17 cellular contexts compared by ENCODE assay signal in the genomic region with DNA sequence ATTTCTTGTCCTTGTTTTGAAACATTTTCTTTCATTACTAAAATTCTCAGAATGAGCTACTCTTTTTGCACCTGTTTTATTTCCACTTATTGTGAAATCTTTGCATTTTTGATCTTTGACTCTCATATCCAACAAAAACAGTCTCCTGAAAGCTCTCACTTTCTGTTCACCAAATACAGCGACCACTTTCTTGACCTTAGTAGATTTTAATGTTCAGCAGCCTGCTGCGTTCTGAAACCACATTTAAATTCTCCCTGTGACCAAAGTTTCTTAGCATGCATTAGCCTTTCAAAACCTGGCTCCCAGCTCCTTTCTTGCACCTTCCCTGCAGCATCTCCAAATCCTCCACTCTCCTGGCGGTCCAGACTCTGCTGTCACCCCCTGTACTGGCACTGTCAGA.
"Had no signal": no experiment of that assay in that cellular context is flagged by ENCODE, and none has a peak within 500 bp of the region (broad histone marks: within the 10 kb centered on the region; RNA-seq: fewer than 3 reads in every experiment).

No MANE protein-coding gene starts in this region.

- H3K9me3 ChIP-seq: adrenal gland had no signal

- H3K27ac ChIP-seq: adrenal gland, cardiac muscle cell, heart right ventricle had no signal

- H3K4me3 ChIP-seq: adrenal gland, cardiac muscle cell, heart right ventricle had no signal

- ATAC-seq: activated CD4-positive, alpha-beta T cell treated with anti-CD3 and anti-CD28 coated beads for 36 hours; activated T-helper 17 cell treated with anti-CD3 and anti-CD28 coated beads, Interleukin-2, amount 50 U/mL, for 72 hours; heart right ventricle; WTC11 had no signal

- H3K4me1 ChIP-seq: adrenal gland had no signal

- DNase-seq: activated CD4-positive, alpha-beta T cell treated with anti-CD3 and anti-CD28 coated beads for 36 hours; activated CD4-positive, alpha-beta T cell treated with anti-CD3 and anti-CD28 coated beads, Interleukin-2, amount 50 U/mL, for 4 hours; activated CD8-positive, alpha-beta memory T cell treated with anti-CD3 and anti-CD28 coated beads for 24 hours; activated CD8-positive, alpha-beta memory T cell treated with anti-CD3 and anti-CD28 coated beads, Interleukin-2, amount 50 U/mL, for 4 hours; activated naive CD4-positive, alpha-beta T cell; activated T-cell treated with anti-CD3 and anti-CD28 coated beads, Interleukin-2, amount 50 U/mL, for 24 hours; adrenal gland; heart right ventricle; islet precursor cell; left cardiac atrium; retina; stimulated activated CD4-positive, alpha-beta T cell treated with anti-CD3 and anti-CD28 coated beads, Interleukin-4, amount 100 ng/mL, for 24 hours; stimulated activated naive CD4-positive, alpha-beta T cell treated with Interleukin-2 at 50 U/mL for 16 hours; T1000 had no signal

- H3K36me3 ChIP-seq: adrenal gland, cardiac muscle cell, heart right ventricle had no signal

- H3K27me3 ChIP-seq: adrenal gland, cardiac muscle cell, heart right ventricle had no signal
